11 cellular contexts compared by ENCODE assay signal in genomic region chr4:4693258-4693657, GRCh38.
DNase-seq lines count a peak whose midpoint lies in the region; ATAC-seq, FAIRE-seq and TF ChIP-seq lines count a peak whose summit lies in the region.
"Had no signal": no experiment of that assay in that cellular context is flagged by ENCODE, and none has a peak within 500 bp of the region (broad histone marks: within the 10 kb centered on the region; RNA-seq: fewer than 3 reads in every experiment).

No MANE protein-coding gene starts in this region.

- no peak overlapping the region for H3K27ac ChIP-seq in dorsolateral prefrontal cortex
- H3K27ac ChIP-seq: PC-9, tibial nerve had no signal

- no peaks in the 10 kb centered on the region for H3K27me3 ChIP-seq in dorsolateral prefrontal cortex
- H3K27me3 ChIP-seq: tibial nerve had no signal

- peak; percentile 13 for TF ChIP-seq CTCF in epithelial cell of proximal tubule (conservative IDR thresholded peaks at IDR 0.05; ENCODE audit: low read depth, low read length)
- TF ChIP-seq CTCF in dorsolateral prefrontal cortex (IDR thresholded peaks at IDR 0.05 in 54 of 56, conservative IDR thresholded peaks at IDR 0.05 in 2 of 56; ENCODE audit: low read depth in 1 of 56, partially characterized antibody in 56 of 56) = no peak

- no peak for TF ChIP-seq POLR2A in GM12892 (IDR thresholded peaks at IDR 0.05; ENCODE audit: low read depth, low read length)

- intact Hi-C loops in dorsolateral prefrontal cortex (cut with DNase I) = no loop called here

- H3K4me3 ChIP-seq in epithelial cell of proximal tubule (ENCODE audit: low read depth, low read length) (no peak overlapping the region), dorsolateral prefrontal cortex (no peak overlapping the region)
- H3K4me3 ChIP-seq: PC-9, tibial nerve had no signal

- FAIRE-seq in GM12892 (lab: Jason Lieb, UNC) = peak; percentile 24

- DNase-seq in GM12892 (ENCODE audit: insufficient read length) = no peak
- peak; percentile 19 for DNase-seq in HS-5 (ENCODE audit: low read depth)
- no peak for DNase-seq in epithelial cell of proximal tubule (ENCODE audit: low read depth)
- DNase-seq in NCI-H187 (lab: John Stamatoyannopoulos, UW) = no peak
- no peak for DNase-seq in NCI-H446 treated with DMSO at 0.1 percent for 48 hours (lab: John Stamatoyannopoulos, UW)
- no peak for DNase-seq in activated CD4-positive, CD25-positive, alpha-beta regulatory T cell treated with anti-CD3 and anti-CD28 coated beads, Interleukin-2, amount 50 U/mL, for 72 hours
- DNase-seq in dorsolateral prefrontal cortex = no peak
- DNase-seq: DMS53 had no signal

- peak; percentile 70 for ATAC-seq in GM21447 (IDR thresholded peaks at IDR 0.05; ENCODE audit: unreplicated experiment)
